In the genomic region with DNA sequence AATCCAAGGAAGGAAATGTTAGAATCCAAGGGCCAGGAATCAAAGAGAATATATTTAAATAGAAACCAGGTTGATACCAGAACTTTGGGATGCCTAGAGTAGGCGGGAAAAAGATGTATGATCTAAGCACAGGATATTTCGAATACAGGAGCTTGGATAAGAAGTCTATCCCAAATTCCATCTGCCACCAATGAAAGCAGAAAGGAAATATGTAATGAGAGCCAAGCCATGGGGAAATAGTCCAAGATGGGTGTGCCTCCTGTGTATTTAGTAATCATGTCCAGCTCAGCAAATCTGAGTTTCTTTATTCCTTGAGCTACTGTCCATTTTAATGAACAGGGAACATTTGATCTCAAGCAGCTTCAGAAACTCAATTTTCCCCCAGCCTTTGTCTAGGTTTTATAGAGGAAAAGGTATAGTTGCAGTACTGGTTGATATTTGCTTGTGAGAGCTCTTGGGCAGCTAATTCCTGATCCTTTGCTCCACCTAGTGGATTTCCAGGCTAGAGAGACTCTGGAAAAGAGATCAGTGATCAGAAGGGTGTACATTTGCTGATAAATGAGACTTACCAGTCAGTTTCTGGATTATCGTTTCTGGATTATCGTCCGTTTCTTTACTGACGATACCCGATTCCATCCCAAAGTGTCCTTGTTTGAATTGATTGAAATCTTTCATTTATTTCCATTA, we compare ENCODE assay signal across 12 cellular contexts. TPM values are rescaled to one million over a fixed set of nuclear protein-coding genes. Genes with fewer than 3 reads are reported as not detected.
DNase-seq lines count a peak whose midpoint lies in the region; ATAC-seq and TF ChIP-seq lines count a peak whose summit lies in the region.
"Not testable (repeated sequence)": the region's sequence is repeated elsewhere in the genome, so short reads cannot be mapped to it uniquely, and the experiment has no call there.
"Had no signal": no experiment of that assay in that cellular context is flagged by ENCODE, and none has a peak within 500 bp of the region (broad histone marks: within the 10 kb centered on the region; RNA-seq: fewer than 3 reads in every experiment).

No MANE protein-coding gene starts in this region.

- dilution Hi-C loops in mammary epithelial cell (cut with HindIII; ENCODE audit: low sequenced_read_pairs) = not testable (repeated sequence)

- H3K4me1 Mint-ChIP-seq in osteocyte (ENCODE audit: unreplicated experiment) = not testable (repeated sequence)

- H3K9me3 Mint-ChIP-seq in osteocyte (ENCODE audit: unreplicated experiment) = not testable (repeated sequence)

- in situ Hi-C loops in mammary epithelial cell (cut with MboI; ENCODE audit: low sequenced_read_pairs in 2 of 2) = not testable (repeated sequence)

- H3K27ac ChIP-seq in RWPE2 (ENCODE audit: poor library complexity, severe bottlenecking); mammary epithelial cell (ENCODE audit: insufficient read depth, low read depth, low read length): not testable (repeated sequence)

- H3K27ac Mint-ChIP-seq in osteocyte (ENCODE audit: unreplicated experiment) = not testable (repeated sequence)

- H3K27me3 ChIP-seq in RWPE2 (ENCODE audit: insufficient read depth, poor library complexity, severe bottlenecking); mammary epithelial cell (ENCODE audit: insufficient read depth, low read length); kidney epithelial cell (ENCODE audit: control insufficient read depth, insufficient read depth, low read length): not testable (repeated sequence)

- H2AFZ ChIP-seq in mammary epithelial cell (ENCODE audit: low read depth, low read length) = not testable (repeated sequence)

- not testable (repeated sequence) for BruUV-seq in mammary epithelial cell (replicated peaks; lab: Mats Ljungman, UMichigan)

- CTCF ChIA-PET in mammary epithelial cell (lab: Charles Lee; ENCODE audit: low non-redundant PET) = not testable (repeated sequence)

- DNase-seq in ELR (ENCODE audit: low read depth) = peak; percentile 37
- peak; percentile 23 for DNase-seq in NCI-H1105 treated with DMSO at 0.1 percent for 48 hours (lab: John Stamatoyannopoulos, UW)
- DNase-seq in RWPE2 (ENCODE audit: low spot score); kidney epithelial cell (ENCODE audit: low read depth); osteocyte (ENCODE audit: extremely low spot score, unreplicated experiment): not testable (repeated sequence)
- peak; percentile 6 for DNase-seq in mammary epithelial cell
- peak; percentile 57 for DNase-seq in fibroblast of the aortic adventitia (ENCODE audit: low read depth)

- TF ChIP-seq CTCF in RWPE2 (IDR thresholded peaks at IDR 0.05; ENCODE audit: poor library complexity, severe bottlenecking) = peak; percentile 12
- TF ChIP-seq CTCF in mammary epithelial cell (conservative IDR thresholded peaks at IDR 0.05 in 1 of 2, IDR thresholded peaks at IDR 0.05 in 1 of 2; ENCODE audit: extremely low read depth in 1 of 2, insufficient read depth in 1 of 2, low read depth in 1 of 2, low read length in 2 of 2) = peak; percentile 4 to 32
- TF ChIP-seq CTCF in fibroblast of the aortic adventitia (IDR thresholded peaks at IDR 0.05; ENCODE audit: insufficient read depth, low read length) = peak; percentile 31
- TF ChIP-seq CTCF in kidney epithelial cell (IDR thresholded peaks at IDR 0.05; ENCODE audit: insufficient read depth, low read length, poor library complexity, severe bottlenecking) = peak; percentile 11
- TF ChIP-seq CTCF in osteocyte (IDR thresholded peaks at IDR 0.05) = peak; percentile 47

- H3K4me1 ChIP-seq in RWPE2 (ENCODE audit: insufficient read depth, poor library complexity, severe bottlenecking); mammary epithelial cell (ENCODE audit: insufficient read depth, low read length): not testable (repeated sequence)

- not testable (repeated sequence) for H3K27me3 Mint-ChIP-seq in osteocyte (ENCODE audit: unreplicated experiment)

- not testable (repeated sequence) for H3K4me2 ChIP-seq in mammary epithelial cell (ENCODE audit: insufficient read depth, low read depth, low read length)

- not testable (repeated sequence) for H3K79me2 ChIP-seq in mammary epithelial cell (ENCODE audit: insufficient read depth, low read length)

- not testable (repeated sequence) for H3K36me3 ChIP-seq in RWPE2 (ENCODE audit: low read depth); mammary epithelial cell (ENCODE audit: insufficient read depth, low read length); kidney epithelial cell (ENCODE audit: control insufficient read depth, insufficient read depth, low read length)

- not testable (repeated sequence) for H3K9ac ChIP-seq in mammary epithelial cell (ENCODE audit: insufficient read depth, low read length)

- H3K4me3 ChIP-seq in RWPE2 (ENCODE audit: severe bottlenecking); mammary epithelial cell (replicated peaks in 1 of 3; ENCODE audit: insufficient read depth in 1 of 3, low read depth in 2 of 3, low read length in 3 of 3); fibroblast of the aortic adventitia (ENCODE audit: low read depth, low read length); kidney epithelial cell (ENCODE audit: low read depth, low read length): not testable (repeated sequence)

- ATAC-seq in RWPE2 (ENCODE audit: low read depth) = 0 out of 3 replicates have a peak, but pooled peaks have one; percentile 24

- not testable (repeated sequence) for H3K9me3 ChIP-seq in RWPE2 (ENCODE audit: severe bottlenecking); mammary epithelial cell (replicated peaks; ENCODE audit: insufficient read depth, low read length)

- intact Hi-C loops in mammary epithelial cell (cut with micrococcal nuclease) = not testable (repeated sequence)

- H3K36me3 Mint-ChIP-seq in osteocyte (ENCODE audit: unreplicated experiment) = not testable (repeated sequence)

- WGBS in mammary epithelial cell (ENCODE audit: low coverage, missing lambda C conversion rate) = 67% methylated on average over 6 of the region's 7 CpGs

- not testable (repeated sequence) for H3K4me3 Mint-ChIP-seq in osteocyte (ENCODE audit: unreplicated experiment)

- not testable (repeated sequence) for H4K20me1 ChIP-seq in mammary epithelial cell (ENCODE audit: insufficient read depth, low read length)

RNA-seq across cellular contexts. Expression of a gene that starts 28.3 kb away (rescaled TPM):
- total RNA-seq in mammary epithelial cell (1 to 10 TPM; 1.5 to 7.4 TPM), fibroblast of the aortic adventitia (ENCODE audit: low replicate concordance) (2.9 and 4.8 TPM in 2 replicates), kidney epithelial cell (1.6 and 2.7 TPM in 2 replicates), osteocyte (3.2 and 4.3 TPM in 2 replicates)
- 5.2 TPM for polyA plus RNA-seq in mammary epithelial cell
- polyA minus RNA-seq in mammary epithelial cell = 3.2 TPM

RNA-seq across cellular contexts. Expression of a gene that starts 29.0 kb away (rescaled TPM):
- total RNA-seq in mammary epithelial cell (10 to 100 TPM; 47.0 to 59.7 TPM), fibroblast of the aortic adventitia (ENCODE audit: low replicate concordance) (38.5 and 67.8 TPM in 2 replicates), kidney epithelial cell (42.1 and 44.5 TPM in 2 replicates), osteocyte (75.3 TPM in 2 replicates)
- polyA plus RNA-seq in mammary epithelial cell = 7.1 TPM
- 65.7 TPM for polyA minus RNA-seq in mammary epithelial cell

RNA-seq across cellular contexts. Expression of a gene that starts 57.1 kb away (rescaled TPM):
- total RNA-seq in mammary epithelial cell (not detected), fibroblast of the aortic adventitia (ENCODE audit: low replicate concordance) (not detected in 2 replicates), kidney epithelial cell (not detected in 2 replicates), osteocyte (not detected in 2 replicates)
- polyA plus RNA-seq in mammary epithelial cell = not detected
- polyA minus RNA-seq in mammary epithelial cell = not detected
- total RNA-seq: CD8-positive, alpha-beta memory T cell; cerebellum; HT1080; mononuclear cell; posterior vena cava had no signal
- polyA plus RNA-seq: CD8-positive, alpha-beta memory T cell had no signal
